10 cellular contexts compared by ENCODE assay signal in genomic region chr9:90773593-90773992, GRCh38. TPM values are rescaled to one million over a fixed set of nuclear protein-coding genes. Genes with fewer than 3 reads are reported as not detected.
A peak's percentile ranks its signal among the peaks of the same experiment; 100 is the strongest.
DNase-seq lines count a peak whose midpoint lies in the region; ATAC-seq and TF ChIP-seq lines count a peak whose summit lies in the region.
"Had no signal": no experiment of that assay in that cellular context is flagged by ENCODE, and none has a peak within 500 bp of the region (broad histone marks: within the 10 kb centered on the region; RNA-seq: fewer than 3 reads in every experiment).

No MANE protein-coding gene starts in this region.

- 0 out of 2 replicates have a peak, but pooled peaks cover 2% of the 10 kb centered on the region for H3K27me3 ChIP-seq in BE2C

- DNase-seq in BE2C (peak; percentile 16), GM13977 (ENCODE audit: low spot score) (no peak), RKO (ENCODE audit: low spot score) (peak; percentile 38), left colon (no peak), dedifferentiated amniotic fluid mesenchymal stem cell (ENCODE audit: extremely low spot score) (no peak), NCI-H1436 treated with DMSO at 0.1 percent for 48 hours (lab: John Stamatoyannopoulos, UW) (no peak)
- DNase-seq in activated T-helper 1 cell treated with anti-CD3 and anti-CD28 coated beads, Interleukin-12 subunit alpha, Interleukin-12 subunit beta, Interleukin-2, Interleukin-4 antibody, amounts not matched to agents 30 ng/mL and 10 ng/mL and 1 ng/mL, durations not matched to agents 14 hours and 24 hours and 36 hours (ENCODE audit: low spot score) = no peak
- DNase-seq: activated CD8-positive, alpha-beta memory T cell treated with anti-CD3 and anti-CD28 coated beads, Interleukin-2, amount 50 U/mL, for 4 hours had no signal

- peak; percentile 50; the same call in 1 of the 2 replicates for TF ChIP-seq CTCF in BE2C (IDR thresholded peaks at IDR 0.05; ENCODE audit: low read depth, low read length)
- peak; percentile 44 for TF ChIP-seq CTCF in GM13977 (IDR thresholded peaks at IDR 0.05; ENCODE audit: extremely low read depth, insufficient read depth, missing control alignments)

- no peaks in the 10 kb centered on the region; the same call in 1 of the 2 replicates for H3K9me3 ChIP-seq in BE2C

- peaks cover 4% of the 10 kb centered on the region for H3K27me3 Mint-ChIP-seq in activated T-helper 1 cell treated with anti-CD3 and anti-CD28 coated beads, Interleukin-12 subunit alpha, Interleukin-12 subunit beta, Interleukin-2, Interleukin-4 antibody, amounts not matched to agents 30 ng/mL and 10 ng/mL and 1 ng/mL, durations not matched to agents 14 hours and 24 hours and 36 hours (ENCODE audit: insufficient read depth)

- no peaks in the 10 kb centered on the region for H3K36me3 Mint-ChIP-seq in activated T-helper 1 cell treated with anti-CD3 and anti-CD28 coated beads, Interleukin-12 subunit alpha, Interleukin-12 subunit beta, Interleukin-2, Interleukin-4 antibody, amounts not matched to agents 30 ng/mL and 10 ng/mL and 1 ng/mL, durations not matched to agents 14 hours and 24 hours and 36 hours (ENCODE audit: low read depth)

- H3K4me3 ChIP-seq in BE2C (ENCODE audit: low read depth, low read length) = no peak overlapping the region

- H3K36me3 ChIP-seq in BE2C = no peaks in the 10 kb centered on the region

- ATAC-seq in left colon (peak; percentile 76), GM21423 (IDR thresholded peaks at IDR 0.05; ENCODE audit: unreplicated experiment) (no peak)

- intact Hi-C loops in left colon (cut with DNase I, micrococcal nuclease) = no loop called here
- intact Hi-C loops in activated T-helper 1 cell treated with anti-CD3 and anti-CD28 coated beads, Interleukin-12 subunit alpha, Interleukin-12 subunit beta, Interleukin-2, Interleukin-4 antibody, amounts not matched to agents 30 ng/mL and 10 ng/mL and 1 ng/mL, durations not matched to agents 14 hours and 24 hours and 36 hours (cut with micrococcal nuclease) = no loop called here

- H3K4me1 ChIP-seq in BE2C = no peaks in the 10 kb centered on the region

- H3K27ac Mint-ChIP-seq in activated T-helper 1 cell treated with anti-CD3 and anti-CD28 coated beads, Interleukin-12 subunit alpha, Interleukin-12 subunit beta, Interleukin-2, Interleukin-4 antibody, amounts not matched to agents 30 ng/mL and 10 ng/mL and 1 ng/mL, durations not matched to agents 14 hours and 24 hours and 36 hours = no peak overlapping the region

- H3K9me3 Mint-ChIP-seq in activated T-helper 1 cell treated with anti-CD3 and anti-CD28 coated beads, Interleukin-12 subunit alpha, Interleukin-12 subunit beta, Interleukin-2, Interleukin-4 antibody, amounts not matched to agents 30 ng/mL and 10 ng/mL and 1 ng/mL, durations not matched to agents 14 hours and 24 hours and 36 hours = peaks cover 4% of the 10 kb centered on the region

- no peaks in the 10 kb centered on the region for H3K4me1 Mint-ChIP-seq in activated T-helper 1 cell treated with anti-CD3 and anti-CD28 coated beads, Interleukin-12 subunit alpha, Interleukin-12 subunit beta, Interleukin-2, Interleukin-4 antibody, amounts not matched to agents 30 ng/mL and 10 ng/mL and 1 ng/mL, durations not matched to agents 14 hours and 24 hours and 36 hours (ENCODE audit: low read depth)

- H3K4me3 Mint-ChIP-seq in activated T-helper 1 cell treated with anti-CD3 and anti-CD28 coated beads, Interleukin-12 subunit alpha, Interleukin-12 subunit beta, Interleukin-2, Interleukin-4 antibody, amounts not matched to agents 30 ng/mL and 10 ng/mL and 1 ng/mL, durations not matched to agents 14 hours and 24 hours and 36 hours = no peak overlapping the region

- in situ Hi-C loops in GM13977 (cut with MboI; ENCODE audit: low pct_unique_long_range_greater_than_20kb, low sequenced_read_pairs, unreplicated experiment) = loop anchor here (25.0 kb wide), 2 partner anchors 89 to 536 kb away; no protein-coding TSS in a partner anchor

RNA-seq across cellular contexts. Expression of gene SYK, which starts 28.0 kb away (rescaled TPM):
- polyA plus RNA-seq in BE2C (2012; ENCODE audit: insufficient read depth, insufficient read length, low read depth) = not detected
- 10 to 100 TPM; 45.1 to 59.7 TPM for total RNA-seq in left colon
- total RNA-seq in activated T-helper 1 cell treated with anti-CD3 and anti-CD28 coated beads, Interleukin-12 subunit alpha, Interleukin-12 subunit beta, Interleukin-2, Interleukin-4 antibody, amounts not matched to agents 30 ng/mL and 10 ng/mL and 1 ng/mL, durations not matched to agents 14 hours and 24 hours and 36 hours = 0.07 and 0.18 TPM in 2 replicates
- total RNA-seq: M059J had no signal

Comparison
In these comparisons a context has a peak if more than half of its experiments do, and no peak if none do; other contexts are left out.
1. DNase-seq: peak in BE2C (single experiment) and RKO (single experiment); none in GM13977 (single experiment), left colon (0 of 2), dedifferentiated amniotic fluid mesenchymal stem cell (single experiment), NCI-H1436 treated with DMSO at 0.1 percent for 48 hours (single experiment) and activated T-helper 1 cell treated with anti-CD3 and anti-CD28 coated beads, Interleukin-12 subunit alpha, Interleukin-12 subunit beta, Interleukin-2, Interleukin-4 antibody, amounts not matched to agents 30 ng/mL and 10 ng/mL and 1 ng/mL, durations not matched to agents 14 hours and 24 hours and 36 hours (single experiment).
2. RNA of gene SYK, which starts 28.0 kb away (total RNA-seq): 45.1 to 59.7 TPM in left colon; 0.07 to 0.18 TPM in activated T-helper 1 cell treated with anti-CD3 and anti-CD28 coated beads, Interleukin-12 subunit alpha, Interleukin-12 subunit beta, Interleukin-2, Interleukin-4 antibody, amounts not matched to agents 30 ng/mL and 10 ng/mL and 1 ng/mL, durations not matched to agents 14 hours and 24 hours and 36 hours; every median in the first group is over 10 times any median in the second.